ENCODE assay signal across 18 cellular contexts in genomic region chr6:56076033-56076432, GRCh38.
DNase-seq lines count a peak whose midpoint lies in the region; ATAC-seq and TF ChIP-seq lines count a peak whose summit lies in the region.
"Had no signal": no experiment of that assay in that cellular context is flagged by ENCODE, and none has a peak within 500 bp of the region (broad histone marks: within the 10 kb centered on the region; RNA-seq: fewer than 3 reads in every experiment).

No MANE protein-coding gene starts in this region.

- ATAC-seq in foreskin keratinocyte, result peak; percentile 34
- ATAC-seq in gastrocnemius medialis, result no peak
- ATAC-seq: activated T-cell treated with anti-CD3 and anti-CD28 coated beads, Interleukin-2, amount 50 U/mL, for 4 hours; effector memory CD8-positive, alpha-beta T cell; lower lobe of right lung; SK-N-SH treated with all-trans-retinoic acid at 6 μM for 48 hours had no signal

- TF ChIP-seq CTCF in foreskin keratinocyte (conservative IDR thresholded peaks at IDR 0.05) (no peak), gastrocnemius medialis (IDR thresholded peaks at IDR 0.05 in 4 of 5, conservative IDR thresholded peaks at IDR 0.05 in 1 of 5) (no peak), GM10248 (IDR thresholded peaks at IDR 0.05; ENCODE audit: control extremely low read depth, extremely low read depth, low read depth, missing control alignments) (no peak)

- in situ Hi-C loops in Caki2 (cut with HindIII; ENCODE audit: low pct_unique_long_range_greater_than_20kb, low sequenced_read_pairs) (no loop called here), gastrocnemius medialis (cut with MboI; ENCODE audit: low sequenced_read_pairs in 4 of 4) (no loop called here)

- no peak for TF ChIP-seq POLR2A in gastrocnemius medialis (IDR thresholded peaks at IDR 0.05)

- H3K27me3 ChIP-seq in foreskin keratinocyte (no peaks in the 10 kb centered on the region), gastrocnemius medialis (no peaks in the 10 kb centered on the region)
- H3K27me3 ChIP-seq: esophagus squamous epithelium had no signal

- no peaks in the 10 kb centered on the region for H3K36me3 ChIP-seq in gastrocnemius medialis
- H3K36me3 ChIP-seq: esophagus squamous epithelium, lower lobe of right lung had no signal

- H3K4me1 ChIP-seq in foreskin keratinocyte, result peaks cover 5% of the 10 kb centered on the region
- no peaks in the 10 kb centered on the region for H3K4me1 ChIP-seq in gastrocnemius medialis
- H3K4me1 ChIP-seq: lower lobe of right lung had no signal

- no peak overlapping the region for H3K4me3 ChIP-seq in gastrocnemius medialis
- H3K4me3 ChIP-seq: esophagus squamous epithelium, GM23248, lower lobe of right lung had no signal

- POLR2A ChIA-PET in GM10248 (lab: Yijun Ruan, JAX), result no interaction called here

- DNase-seq in Caki2 (ENCODE audit: low read depth) (peak; percentile 47), HT1080 (ENCODE audit: low read depth) (peak; percentile 46), SK-N-DZ (ENCODE audit: low spot score) (peak; percentile 27), foreskin keratinocyte (peak in 1 of 2 donors; percentile 33), gastrocnemius medialis (no peak), GM10248 (ENCODE audit: extremely low spot score) (no peak), NCI-H1048 (lab: John Stamatoyannopoulos, UW) (no peak)
- DNase-seq: activated CD4-positive, alpha-beta T cell treated with anti-CD3 and anti-CD28 coated beads, Interleukin-2, amount 10 ng/mL, durations not matched to agents 24 days and 14 days; activated T-cell treated with anti-CD3 and anti-CD28 coated beads, Interleukin-2, amount 50 U/mL, for 4 hours; effector memory CD8-positive, alpha-beta T cell; esophagus squamous epithelium; GM23248; Karpas-422; kidney; lower lobe of right lung; NCI-H510A; T-helper 2 cell had no signal

- H3K9me3 ChIP-seq in gastrocnemius medialis, result no peaks in the 10 kb centered on the region
- H3K9me3 ChIP-seq: esophagus squamous epithelium, lower lobe of right lung had no signal

- H3K27ac ChIP-seq in foreskin keratinocyte (no peak overlapping the region), gastrocnemius medialis (no peak overlapping the region)
- H3K27ac ChIP-seq: esophagus squamous epithelium, GM23248, lower lobe of right lung had no signal

- CTCF ChIA-PET in GM10248 (lab: Yijun Ruan, JAX), result interaction anchor here (1.0 kb wide), 1 partner anchor 16 kb away, joined by 3 read pairs; no protein-coding TSS in a partner anchor

- intact Hi-C loops in gastrocnemius medialis (cut with DNase I; ENCODE audit: low total_unique reads), result no loop called here

Comparison
In these comparisons a context has a peak if more than half of its experiments do, and no peak if none do; other contexts are left out.
1. DNase-seq: peak in Caki2 (single experiment), HT1080 (single experiment) and SK-N-DZ (single experiment); none in gastrocnemius medialis (0 of 2), GM10248 (single experiment) and NCI-H1048 (single experiment).